Comparison of ENCODE assay signal across 1 cellular context in genomic region chr6:137731960-137732616, GRCh38.
TF ChIP-seq lines count a peak whose summit lies in the region.

No MANE protein-coding gene starts in this region.

TF ChIP-seq in HepG2, 621 proteins besides CTCF, POLR2A, EP300 and RAD21 (continued from another document and continues in another):
- no peak for TF ChIP-seq NPAS2 (CRISPR knock-in tag; IDR thresholded peaks at IDR 0.05; ENCODE audit: borderline replicate concordance)
- 0 out of 2 replicates have a peak, but pooled peaks have one; percentile 56 for TF ChIP-seq SATB2 (CRISPR knock-in tag; IDR thresholded peaks at IDR 0.05)
- peak; percentile 80 for TF ChIP-seq ZNF609 (CRISPR knock-in tag; IDR thresholded peaks at IDR 0.05; ENCODE audit: borderline replicate concordance)
- no peak for TF ChIP-seq TEAD2 (CRISPR knock-in tag; IDR thresholded peaks at IDR 0.05)
- no peak for TF ChIP-seq ZNF232 (CRISPR knock-in tag; IDR thresholded peaks at IDR 0.05; ENCODE audit: borderline replicate concordance)
- TF ChIP-seq KDM6A (CRISPR knock-in tag; IDR thresholded peaks at IDR 0.05; ENCODE audit: low read depth) = peak; percentile 79
- TF ChIP-seq ZNF720 (CRISPR knock-in tag; IDR thresholded peaks at IDR 0.05) = no peak
- TF ChIP-seq KLF9 (CRISPR knock-in tag; IDR thresholded peaks at IDR 0.05; ENCODE audit: low read depth) = no peak
- TF ChIP-seq CBX1 (IDR thresholded peaks at IDR 0.05; ENCODE audit: low read depth) = no peak
- peak; percentile 93 for TF ChIP-seq FOXJ3 (CRISPR knock-in tag; IDR thresholded peaks at IDR 0.05; ENCODE audit: borderline replicate concordance)
- TF ChIP-seq MAFG (CRISPR knock-in tag; IDR thresholded peaks at IDR 0.05) = no peak
- TF ChIP-seq BORCS8-MEF2B (CRISPR knock-in tag; IDR thresholded peaks at IDR 0.05) = no peak
- TF ChIP-seq MEIS1 (CRISPR knock-in tag; IDR thresholded peaks at IDR 0.05; ENCODE audit: borderline replicate concordance) = no peak
- TF ChIP-seq REXO4 (CRISPR knock-in tag; IDR thresholded peaks at IDR 0.05; ENCODE audit: borderline replicate concordance) = no peak
- no peak for TF ChIP-seq TRIM22 (IDR thresholded peaks at IDR 0.05)
- no peak for TF ChIP-seq ZNF224 (CRISPR knock-in tag; IDR thresholded peaks at IDR 0.05)
- peak; percentile 38; the same call in 1 of the 2 replicates for TF ChIP-seq ESRRA (CRISPR knock-in tag; IDR thresholded peaks at IDR 0.05; ENCODE audit: low read depth)
- no peak for TF ChIP-seq ZNF468 (CRISPR knock-in tag; IDR thresholded peaks at IDR 0.05)
- no peak for TF ChIP-seq RAD51 (IDR thresholded peaks at IDR 0.05; ENCODE audit: borderline replicate concordance)
- no peak for TF ChIP-seq SNRNP70 (IDR thresholded peaks at IDR 0.05; ENCODE audit: low read depth, low read length)
- no peak for TF ChIP-seq PREB (CRISPR knock-in tag; IDR thresholded peaks at IDR 0.05)
- TF ChIP-seq ZFP36L2 (CRISPR knock-in tag; IDR thresholded peaks at IDR 0.05) = no peak
- no peak for TF ChIP-seq PHF20 (CRISPR knock-in tag; IDR thresholded peaks at IDR 0.05)
- TF ChIP-seq ZNF225 (CRISPR knock-in tag; IDR thresholded peaks at IDR 0.05) = no peak
- TF ChIP-seq BCL3 (CRISPR knock-in tag; IDR thresholded peaks at IDR 0.05) = no peak
- TF ChIP-seq ZFP1 (CRISPR knock-in tag; IDR thresholded peaks at IDR 0.05) = no peak
- peak; percentile 87 for TF ChIP-seq MBD4 (IDR thresholded peaks at IDR 0.05; ENCODE audit: borderline replicate concordance, low read length)
- TF ChIP-seq SOX13 (IDR thresholded peaks at IDR 0.05) = peak; percentile 89
- peak in 1 of 2 experiments; percentile 97; a peak in 2 of 4 replicates for TF ChIP-seq SOX13 (CRISPR knock-in tag; conservative IDR thresholded peaks at IDR 0.05 in 1 of 2, IDR thresholded peaks at IDR 0.05 in 1 of 2)
- no peak for TF ChIP-seq SP1 (IDR thresholded peaks at IDR 0.05)
- TF ChIP-seq SP1 (CRISPR knock-in tag; IDR thresholded peaks at IDR 0.05) = no peak
- TF ChIP-seq NFYC (CRISPR knock-in tag; IDR thresholded peaks at IDR 0.05) = peak; percentile 41
- TF ChIP-seq ZNF703 (CRISPR knock-in tag; IDR thresholded peaks at IDR 0.05; ENCODE audit: borderline replicate concordance) = no peak
- TF ChIP-seq TOE1 (CRISPR knock-in tag; IDR thresholded peaks at IDR 0.05) = peak; percentile 91; the same call in 1 of the 2 replicates
- peak; percentile 36; the same call in 1 of the 2 replicates for TF ChIP-seq ZNF263 (CRISPR knock-in tag; IDR thresholded peaks at IDR 0.05)
- no peak for TF ChIP-seq ZNF549 (CRISPR knock-in tag; IDR thresholded peaks at IDR 0.05)
- TF ChIP-seq TRAFD1 (CRISPR knock-in tag; IDR thresholded peaks at IDR 0.05; ENCODE audit: borderline replicate concordance) = no peak
- TF ChIP-seq ZNF652 (CRISPR knock-in tag; IDR thresholded peaks at IDR 0.05; ENCODE audit: borderline replicate concordance, low read depth) = no peak
- TF ChIP-seq BRCA1 (CRISPR knock-in tag; IDR thresholded peaks at IDR 0.05) = peak; percentile 85; the same call in 1 of the 2 replicates
- no peak for TF ChIP-seq ZNF230 (CRISPR knock-in tag; IDR thresholded peaks at IDR 0.05)
- peak; percentile 23; the same call in 1 of the 2 replicates for TF ChIP-seq ZNF784 (CRISPR knock-in tag; IDR thresholded peaks at IDR 0.05; ENCODE audit: borderline replicate concordance)
- TF ChIP-seq ZBTB33 (CRISPR knock-in tag; IDR thresholded peaks at IDR 0.05) = no peak; the same call in 1 of the 2 replicates
- TF ChIP-seq ZNF850 (CRISPR knock-in tag; conservative IDR thresholded peaks at IDR 0.05) = no peak
- TF ChIP-seq ELF3 (CRISPR knock-in tag; IDR thresholded peaks at IDR 0.05) = peak; percentile 98
- TF ChIP-seq MTF2 (CRISPR knock-in tag; IDR thresholded peaks at IDR 0.05; ENCODE audit: borderline replicate concordance) = no peak
- no peak for TF ChIP-seq NFE2L1 (CRISPR knock-in tag; IDR thresholded peaks at IDR 0.05; ENCODE audit: borderline replicate concordance)
- no peak for TF ChIP-seq SRY (CRISPR knock-in tag; IDR thresholded peaks at IDR 0.05)
- TF ChIP-seq ZNF562 (CRISPR knock-in tag; IDR thresholded peaks at IDR 0.05; ENCODE audit: borderline replicate concordance) = no peak
- no peak; the same call in 1 of the 2 replicates for TF ChIP-seq SNAPC2 (CRISPR knock-in tag; IDR thresholded peaks at IDR 0.05)
- TF ChIP-seq SIX1 (CRISPR knock-in tag; IDR thresholded peaks at IDR 0.05; ENCODE audit: borderline replicate concordance) = peak; percentile 83; the same call in 1 of the 2 replicates
- peak; percentile 62 for TF ChIP-seq ELF1 (CRISPR knock-in tag; IDR thresholded peaks at IDR 0.05)
- TF ChIP-seq ARID5B (CRISPR knock-in tag; IDR thresholded peaks at IDR 0.05) = peak; percentile 99
- no peak for TF ChIP-seq CREB3 (CRISPR knock-in tag; IDR thresholded peaks at IDR 0.05)
- no peak for TF ChIP-seq SP2 (CRISPR knock-in tag; IDR thresholded peaks at IDR 0.05)
- TF ChIP-seq ZBTB7A (CRISPR knock-in tag; IDR thresholded peaks at IDR 0.05) = no peak
